In genomic region chr15:30791239-30791638, GRCh38 we compare ENCODE assay signal across 19 cellular contexts.
A peak's percentile ranks its signal among the peaks of the same experiment; 100 is the strongest.
DNase-seq lines count a peak whose midpoint lies in the region; ATAC-seq, FAIRE-seq and TF ChIP-seq lines count a peak whose summit lies in the region.
"Had no signal": no experiment of that assay in that cellular context is flagged by ENCODE, and none has a peak within 500 bp of the region (broad histone marks: within the 10 kb centered on the region; RNA-seq: fewer than 3 reads in every experiment).

No MANE protein-coding gene starts in this region.

- POLR2A ChIA-PET in A549 (lab: Yijun Ruan, JAX): no interaction called here
- POLR2A ChIA-PET in Caco-2 (lab: Charles Lee): no interaction called here
- POLR2A ChIA-PET in K562 (lab: Yijun Ruan, JAX): no interaction called here

- no peak overlapping the region for H3K4me3 Mint-ChIP-seq in Caco-2 (ENCODE audit: unreplicated experiment)
- H3K4me3 Mint-ChIP-seq in activated T-helper 17 cell treated with anti-CD3 and anti-CD28 coated beads, Interleukin-2, amount 50 U/mL, for 72 hours: no peak overlapping the region

- no peaks in the 10 kb centered on the region for H3K27me3 ChIP-seq in Caco-2 (replicated peaks; ENCODE audit: control insufficient read depth, insufficient read depth, low read length)
- H3K27me3 ChIP-seq in K562 (ENCODE audit: control insufficient read depth in 2 of 2, insufficient read depth in 2 of 2, low read length in 2 of 2): peaks cover 0 to 5% of the 10 kb centered on the region in 2 experiments; a peak in 1 of 5 replicates
- H3K27me3 ChIP-seq: BLaER1, vagina had no signal

- H3K9me3 ChIP-seq in A549: no peaks in the 10 kb centered on the region
- H3K9me3 ChIP-seq in Caco-2: no peaks in the 10 kb centered on the region
- no peaks in the 10 kb centered on the region for H3K9me3 ChIP-seq in K562 (replicated peaks; ENCODE audit: control insufficient read depth, insufficient read depth, low read depth, low read length)
- H3K9me3 ChIP-seq: BLaER1, mucosa of descending colon, vagina had no signal

- no peak for TF ChIP-seq CTCF in A549 (IDR thresholded peaks at IDR 0.05)
- TF ChIP-seq CTCF in Caco-2 (IDR thresholded peaks at IDR 0.05; ENCODE audit: insufficient read depth in 1 of 2, low read depth in 1 of 2, low read length in 1 of 2, severe bottlenecking in 1 of 2, unreplicated experiment in 1 of 2): no peak
- TF ChIP-seq CTCF in K562 (IDR thresholded peaks at IDR 0.05 in 2 of 3, conservative IDR thresholded peaks at IDR 0.05 in 1 of 3; ENCODE audit: insufficient read depth in 2 of 3, low read depth in 1 of 3, low read length in 3 of 3): no peak
- no peak for TF ChIP-seq CTCF in lower leg skin (IDR thresholded peaks at IDR 0.05)

- no peaks in the 10 kb centered on the region for H3K9me1 ChIP-seq in K562 (ENCODE audit: control insufficient read depth, insufficient read depth, low read length)

- no peaks in the 10 kb centered on the region for H3K79me2 ChIP-seq in K562 (ENCODE audit: control insufficient read depth, insufficient read depth, low read length)

- H3K27ac Mint-ChIP-seq in Caco-2 (ENCODE audit: unreplicated experiment): no peak overlapping the region
- no peak overlapping the region for H3K27ac Mint-ChIP-seq in activated T-helper 17 cell treated with anti-CD3 and anti-CD28 coated beads, Interleukin-2, amount 50 U/mL, for 72 hours

- no peak overlapping the region for H3K4me3 ChIP-seq in A549
- no peak overlapping the region for H3K4me3 ChIP-seq in Caco-2 (ENCODE audit: low read depth, low read length)
- no peak overlapping the region for H3K4me3 ChIP-seq in K562
- H3K4me3 ChIP-seq in lower leg skin (ENCODE audit: low read depth, poor library complexity, severe bottlenecking): no peak overlapping the region
- H3K4me3 ChIP-seq: BLaER1, coronary artery, mucosa of descending colon, vagina had no signal

- H3K4me1 Mint-ChIP-seq in Caco-2 (ENCODE audit: low read depth, unreplicated experiment): peaks cover 17% of the 10 kb centered on the region
- H3K4me1 Mint-ChIP-seq in activated T-helper 17 cell treated with anti-CD3 and anti-CD28 coated beads, Interleukin-2, amount 50 U/mL, for 72 hours: no peaks in the 10 kb centered on the region

- FAIRE-seq in A549 (lab: Jason Lieb, UNC) (no peak), K562 (lab: Jason Lieb, UNC) (peak; percentile 19)
- FAIRE-seq: G401.6 had no signal

- 64% methylated on average over 9 of the region's 9 CpGs for WGBS in A549 (ENCODE audit: missing lambda C conversion rate)
- 7% methylated on average over 7 of the region's 9 CpGs for WGBS in K562 (ENCODE audit: insufficient coverage, low coverage, missing lambda C conversion rate)
- 90 to 92% methylated on average over 8 to 9 of the region's 9 CpGs for WGBS in lower leg skin, 2 donors

- H3K36me3 ChIP-seq in Caco-2 (ENCODE audit: control insufficient read depth, insufficient read depth, low read length): no peaks in the 10 kb centered on the region
- no peaks in the 10 kb centered on the region for H3K36me3 ChIP-seq in K562 (ENCODE audit: control insufficient read depth, insufficient read depth, low read length)
- H3K36me3 ChIP-seq: BLaER1, vagina had no signal

- BruUV-seq in Caco-2 (replicated peaks; lab: Mats Ljungman, UMichigan) (no TSS peak), K562 (replicated peaks; lab: Mats Ljungman, UMichigan) (no TSS peak)

- H3K4me2 ChIP-seq in A549: no peak overlapping the region
- H3K4me2 ChIP-seq in K562 (ENCODE audit: insufficient read depth, low read length): no peak overlapping the region
- H3K4me2 ChIP-seq: BLaER1 had no signal

- CTCF ChIA-PET in A549 (lab: Yijun Ruan, JAX) (no interaction called here), Caco-2 (lab: Charles Lee) (no interaction called here), K562 (lab: Yijun Ruan, JAX; ENCODE audit: low intra/inter-chr PET ratio) (no interaction called here)

- TF ChIP-seq EP300 in A549 (IDR thresholded peaks at IDR 0.05): no peak
- no peak for TF ChIP-seq EP300 in K562 (IDR thresholded peaks at IDR 0.05; ENCODE audit: low read length)

- H3K4me1 ChIP-seq in A549 (no peaks in the 10 kb centered on the region), Caco-2 (no peaks in the 10 kb centered on the region), K562 (replicated peaks in 1 of 2; ENCODE audit: control insufficient read depth in 2 of 2, insufficient read depth in 2 of 2, low read length in 2 of 2) (no peaks in the 10 kb centered on the region; a peak in 1 of 5 replicates)
- H3K4me1 ChIP-seq: BLaER1, vagina had no signal

- peaks cover 4% of the 10 kb centered on the region for H3K36me3 Mint-ChIP-seq in Caco-2 (ENCODE audit: insufficient read depth, unreplicated experiment)
- no peaks in the 10 kb centered on the region for H3K36me3 Mint-ChIP-seq in activated T-helper 17 cell treated with anti-CD3 and anti-CD28 coated beads, Interleukin-2, amount 50 U/mL, for 72 hours (ENCODE audit: low read depth)

- no peaks in the 10 kb centered on the region for H4K20me1 ChIP-seq in K562 (replicated peaks; ENCODE audit: control insufficient read depth, insufficient read depth, low read length)
- H4K20me1 ChIP-seq: BLaER1 had no signal

- no peak overlapping the region for H2AFZ ChIP-seq in K562 (ENCODE audit: low read depth, low read length)

- H3K9ac ChIP-seq in K562 (ENCODE audit: insufficient read depth in 1 of 2, low read depth in 2 of 2, low read length in 2 of 2): no peak overlapping the region
- H3K9ac ChIP-seq: BLaER1 had no signal

- TF ChIP-seq RAD21 in A549 (conservative IDR thresholded peaks at IDR 0.05 in 1 of 2, IDR thresholded peaks at IDR 0.05 in 1 of 2) (no peak), K562 (CRISPR knock-in tag; conservative IDR thresholded peaks at IDR 0.05 in 1 of 2, IDR thresholded peaks at IDR 0.05 in 1 of 2) (no peak)

- DNase-seq in A549 (ENCODE audit: low read depth in 1 of 2, low spot score in 1 of 2): peak; percentile 4 to 41
- peak; percentile 62 to 75 for DNase-seq in Caco-2
- DNase-seq in LHCN-M2 (ENCODE audit: low read depth): peak; percentile 23
- DNase-seq in K562 (ENCODE audit: extremely low read depth in 1 of 4, low spot score in 3 of 4): peak; percentile 57 to 78 (median 74)
- no peak for DNase-seq in lower leg skin (ENCODE audit: low spot score in 2 of 2)
- DNase-seq in superior temporal gyrus (ENCODE audit: extremely low spot score): no peak
- DNase-seq: activated gamma-delta T cell treated with Interleukin-2 at 50 U/mL for 16 hours; head of caudate nucleus; mucosa of descending colon; NCI-H2081 treated with DMSO at 0.1 percent for 48 hours; NK-92 treated with Interleukin-12 subunit alpha and Interleukin-12 subunit beta, amount 100 ng/mL, for 24 hours; SIG-M5; stimulated activated naive CD4-positive, alpha-beta T cell had no signal

- peaks cover 3% of the 10 kb centered on the region for H3K27me3 Mint-ChIP-seq in Caco-2 (ENCODE audit: insufficient read depth, unreplicated experiment)
- H3K27me3 Mint-ChIP-seq in activated T-helper 17 cell treated with anti-CD3 and anti-CD28 coated beads, Interleukin-2, amount 50 U/mL, for 72 hours: peaks cover 23% of the 10 kb centered on the region

- in situ Hi-C loops in K562 (cut with MboI): no loop called here

- TF ChIP-seq POLR2A in A549 (IDR thresholded peaks at IDR 0.05; ENCODE audit: low read length) (no peak), K562 (conservative IDR thresholded peaks at IDR 0.05) (no peak), lower leg skin (IDR thresholded peaks at IDR 0.05) (no peak)

- ATAC-seq in A549: no peak
- peak; percentile 79 for ATAC-seq in K562
- no peak for ATAC-seq in GM19035 (IDR thresholded peaks at IDR 0.05; ENCODE audit: unreplicated experiment)
- ATAC-seq in activated T-helper 17 cell treated with anti-CD3 and anti-CD28 coated beads, Interleukin-2, amount 50 U/mL, for 72 hours (replicated peaks): no peak
- ATAC-seq: mucosa of descending colon had no signal

- H3K9me3 Mint-ChIP-seq in Caco-2 (ENCODE audit: unreplicated experiment): no peaks in the 10 kb centered on the region
- no peaks in the 10 kb centered on the region for H3K9me3 Mint-ChIP-seq in activated T-helper 17 cell treated with anti-CD3 and anti-CD28 coated beads, Interleukin-2, amount 50 U/mL, for 72 hours

- H3K27ac ChIP-seq in A549: no peak overlapping the region
- H3K27ac ChIP-seq in K562 (ENCODE audit: extremely low read depth, low read depth, low read length): no peak overlapping the region
- H3K27ac ChIP-seq: BLaER1, coronary artery, vagina had no signal

- intact Hi-C loops in Caco-2 (cut with micrococcal nuclease; ENCODE audit: unreplicated experiment) (loop anchor here (10.0 kb wide), 1 partner anchor 334 kb away; no protein-coding TSS in a partner anchor), K562 (cut with micrococcal nuclease) (no loop called here), lower leg skin (cut with DNase I; ENCODE audit: low total_unique reads) (no loop called here)

TF ChIP-seq in A549, 52 proteins besides CTCF, POLR2A, EP300 and RAD21:
- TF ChIP-seq ZSCAN20 (CRISPR knock-in tag; IDR thresholded peaks at IDR 0.05): no peak

TF ChIP-seq in K562, 482 proteins besides CTCF, POLR2A, EP300 and RAD21 (continues in another document):
- TF ChIP-seq ZNF165 (CRISPR knock-in tag; IDR thresholded peaks at IDR 0.05; ENCODE audit: borderline replicate concordance) (no peak), NRF1 (conservative IDR thresholded peaks at IDR 0.05 in 1 of 2, IDR thresholded peaks at IDR 0.05 in 1 of 2) (peak; percentile 22 to 35; a peak in 1 of 4 replicates), ATF1 (CRISPR knock-in tag; IDR thresholded peaks at IDR 0.05) (no peak), ATF1 (tag; IDR thresholded peaks at IDR 0.05) (peak; percentile 36; the same call in 1 of the 2 replicates), NR2F6 (CRISPR knock-in tag; IDR thresholded peaks at IDR 0.05) (no peak), FIP1L1 (IDR thresholded peaks at IDR 0.05; ENCODE audit: low read depth, low read length, poor library complexity, severe bottlenecking) (no peak), MXD1 (CRISPR knock-in tag; IDR thresholded peaks at IDR 0.05; ENCODE audit: borderline replicate concordance, poor library complexity, severe bottlenecking) (no peak), EHMT2 (IDR thresholded peaks at IDR 0.05) (0 out of 2 replicates have a peak, but pooled peaks have one; percentile 22), MCM7 (IDR thresholded peaks at IDR 0.05) (no peak), OTX1 (CRISPR knock-in tag; IDR thresholded peaks at IDR 0.05) (no peak), ZNF232 (CRISPR knock-in tag; IDR thresholded peaks at IDR 0.05) (no peak), CC2D1A (IDR thresholded peaks at IDR 0.05) (no peak)

Comparison
In these comparisons a context has a peak if more than half of its experiments do, and no peak if none do; other contexts are left out.
1. DNase-seq: peak in A549 (2 of 2), Caco-2 (2 of 2), LHCN-M2 (single experiment) and K562 (4 of 4); none in lower leg skin (0 of 2) and superior temporal gyrus (single experiment).
2. Of the 35 proteins assayed by ChIP-seq in both K562 and A549: peak only in K562: EHMT2; only in A549: none; in both: none; in neither: 34.